In the genomic region with DNA sequence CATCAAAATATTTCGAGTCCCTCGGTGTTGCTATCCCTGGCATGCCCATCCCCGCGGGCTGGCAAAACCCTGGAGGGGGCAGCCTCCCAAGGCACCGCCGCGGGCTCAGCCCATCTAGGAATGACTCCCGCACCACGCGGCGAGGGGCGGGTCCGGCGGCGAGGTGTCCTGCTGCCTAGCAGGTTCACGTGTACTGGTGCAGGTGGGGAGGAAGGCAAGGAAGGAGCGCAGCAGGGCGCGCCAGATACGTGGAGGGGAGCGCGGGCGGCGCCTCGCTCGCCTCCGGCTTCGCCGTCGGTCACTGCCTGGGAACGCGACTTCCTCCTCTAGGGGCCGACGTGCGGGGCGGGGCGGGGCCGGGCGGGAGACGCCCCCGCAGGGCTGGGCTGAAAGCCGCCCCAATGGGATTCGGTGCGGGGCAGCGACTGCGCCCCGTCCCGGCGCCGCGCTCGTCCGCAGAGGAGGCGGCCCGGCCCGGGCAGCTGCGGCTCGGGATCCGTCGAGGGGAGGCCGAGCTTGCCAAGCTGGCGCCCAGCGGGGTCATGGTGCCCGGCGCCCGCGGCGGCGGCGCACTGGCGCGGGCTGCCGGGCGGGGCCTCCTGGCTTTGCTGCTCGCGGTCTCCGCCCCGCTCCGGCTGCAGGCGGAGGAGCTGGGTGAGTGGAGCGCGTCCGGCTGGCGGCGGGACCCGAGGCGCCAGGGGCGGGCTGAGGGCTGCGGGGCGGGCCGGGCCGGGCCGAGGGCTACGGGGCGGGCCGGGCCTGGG, we compare ENCODE assay signal across 8 cellular contexts. TPM values are rescaled to one million over a fixed set of nuclear protein-coding genes. Genes with fewer than 3 reads are reported as not detected.
DNase-seq lines count a peak whose midpoint lies in the region; ATAC-seq, FAIRE-seq and TF ChIP-seq lines count a peak whose summit lies in the region.

A gene (plus strand): TSS at position 435 of the 764 bp plus-strand sequence. CDS start 108 bp downstream, at position 543.

- POLR2A ChIA-PET in WTC11 (lab: Charles Lee): interaction anchor here (1.1 kb wide), 1 partner anchor 60 kb away, joined by 3 read pairs; no protein-coding TSS in a partner anchor

- H3K27me3 Mint-ChIP-seq in WTC11 (ENCODE audit: low read depth) (peaks cover 24% of the 10 kb centered on the region), chondrocyte (ENCODE audit: low read depth) (no peaks in the 10 kb centered on the region)

- H3K4me3 ChIP-seq in kidney (ENCODE audit: low read length in 2 of 2): peak within 1 kb of the TSS; percentile 61 to 66

- H3K9ac ChIP-seq in kidney (ENCODE audit: low read length in 2 of 2): peak within 1 kb of the TSS; percentile 42 to 88

- H3K36me3 Mint-ChIP-seq in WTC11: peaks cover 12% of the 10 kb centered on the region
- peaks cover 5% of the 10 kb centered on the region for H3K36me3 Mint-ChIP-seq in chondrocyte (ENCODE audit: low read depth)

- CTCF ChIA-PET in WTC11 (lab: Charles Lee): interaction anchor here (0.9 to 2.2 kb wide), 9 partner anchors 30 to 358 kb away, joined by 3 to 11 read pairs (median 4); no protein-coding TSS in a partner anchor

- H3K9me3 Mint-ChIP-seq in WTC11 (peaks cover 12% of the 10 kb centered on the region), chondrocyte (ENCODE audit: low read depth) (no peaks in the 10 kb centered on the region)

- DNase-seq in NCI-H187 (lab: John Stamatoyannopoulos, UW): peak; percentile 12 to 24
- no peak for DNase-seq in NCI-H187 treated with DMSO at 0.1 percent for 48 hours (lab: John Stamatoyannopoulos, UW)
- peak; percentile 62 for DNase-seq in NCI-H2171 (lab: John Stamatoyannopoulos, UW)
- peak; percentile 78 for DNase-seq in WTC11 (ENCODE audit: low spot score)
- peak; percentile 95 for DNase-seq in chondrocyte (ENCODE audit: low spot score)
- peak; percentile 94 for DNase-seq in kidney
- DNase-seq in stimulated activated CD4-positive, alpha-beta T cell treated with anti-CD3 and anti-CD28 coated beads, Interleukin-12 subunit alpha, Interleukin-12 subunit beta, amount 100 ng/mL, for 48 hours (ENCODE audit: low read depth in 2 of 3, low spot score in 1 of 3): peak in 2 of 3 donors; percentile 22 to 57

- FAIRE-seq in kidney (lab: Jason Lieb, UNC): no peak

- H3K4me1 ChIP-seq in kidney (ENCODE audit: control insufficient read depth in 1 of 2, insufficient read depth in 1 of 2, low read depth in 1 of 2, low read length in 2 of 2): peaks cover 0 to 10% of the 10 kb centered on the region in 2 donors

- no peak for TF ChIP-seq CTCF in WTC11 (IDR thresholded peaks at IDR 0.05)
- TF ChIP-seq CTCF in chondrocyte (IDR thresholded peaks at IDR 0.05): peak; percentile 23
- no peak for TF ChIP-seq CTCF in kidney (IDR thresholded peaks at IDR 0.05; ENCODE audit: borderline replicate concordance, extremely low read depth, insufficient read depth)

- no peaks in the 10 kb centered on the region for H3K9me3 ChIP-seq in kidney (ENCODE audit: control insufficient read depth in 1 of 2, low read length in 2 of 2)

- H3K27ac ChIP-seq in kidney (ENCODE audit: low read depth in 2 of 2, low read length in 2 of 2): peak within 1 kb of the TSS; percentile 72 to 83

- intact Hi-C loops in kidney (cut with DNase I): no loop called here

- peak; percentile 74 for ATAC-seq in HG02852 (IDR thresholded peaks at IDR 0.05; ENCODE audit: unreplicated experiment)
- ATAC-seq in WTC11: peak; percentile 69

- H3K36me3 ChIP-seq in kidney (ENCODE audit: control insufficient read depth in 1 of 2, insufficient read depth in 2 of 2, low read length in 2 of 2): no peaks in the 10 kb centered on the region

- H3K4me1 Mint-ChIP-seq in WTC11 (peaks cover 48% of the 10 kb centered on the region), chondrocyte (ENCODE audit: low read depth) (peaks cover 37% of the 10 kb centered on the region)

- H3K27ac Mint-ChIP-seq in WTC11 (peak within 1 kb of the TSS; percentile 74), chondrocyte (ENCODE audit: unreplicated experiment) (peak within 1 kb of the TSS; percentile 86)

- peak within 1 kb of the TSS; percentile 87 for H3K4me3 Mint-ChIP-seq in WTC11
- peak within 1 kb of the TSS; percentile 88 for H3K4me3 Mint-ChIP-seq in chondrocyte (ENCODE audit: unreplicated experiment)

TF ChIP-seq in WTC11, 78 proteins besides CTCF, POLR2A, EP300 and RAD21 (continues in another document):
- TF ChIP-seq, protein P1, sequence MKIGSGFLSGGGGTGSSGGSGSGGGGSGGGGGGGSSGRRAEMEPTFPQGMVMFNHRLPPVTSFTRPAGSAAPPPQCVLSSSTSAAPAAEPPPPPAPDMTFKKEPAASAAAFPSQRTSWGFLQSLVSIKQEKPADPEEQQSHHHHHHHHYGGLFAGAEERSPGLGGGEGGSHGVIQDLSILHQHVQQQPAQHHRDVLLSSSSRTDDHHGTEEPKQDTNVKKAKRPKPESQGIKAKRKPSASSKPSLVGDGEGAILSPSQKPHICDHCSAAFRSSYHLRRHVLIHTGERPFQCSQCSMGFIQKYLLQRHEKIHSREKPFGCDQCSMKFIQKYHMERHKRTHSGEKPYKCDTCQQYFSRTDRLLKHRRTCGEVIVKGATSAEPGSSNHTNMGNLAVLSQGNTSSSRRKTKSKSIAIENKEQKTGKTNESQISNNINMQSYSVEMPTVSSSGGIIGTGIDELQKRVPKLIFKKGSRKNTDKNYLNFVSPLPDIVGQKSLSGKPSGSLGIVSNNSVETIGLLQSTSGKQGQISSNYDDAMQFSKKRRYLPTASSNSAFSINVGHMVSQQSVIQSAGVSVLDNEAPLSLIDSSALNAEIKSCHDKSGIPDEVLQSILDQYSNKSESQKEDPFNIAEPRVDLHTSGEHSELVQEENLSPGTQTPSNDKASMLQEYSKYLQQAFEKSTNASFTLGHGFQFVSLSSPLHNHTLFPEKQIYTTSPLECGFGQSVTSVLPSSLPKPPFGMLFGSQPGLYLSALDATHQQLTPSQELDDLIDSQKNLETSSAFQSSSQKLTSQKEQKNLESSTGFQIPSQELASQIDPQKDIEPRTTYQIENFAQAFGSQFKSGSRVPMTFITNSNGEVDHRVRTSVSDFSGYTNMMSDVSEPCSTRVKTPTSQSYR (CRISPR knock-in tag; IDR thresholded peaks at IDR 0.05): 0 out of 2 replicates have a peak, but pooled peaks have one; percentile 27
- peak; percentile 79 for TF ChIP-seq FOXP1 (CRISPR knock-in tag; IDR thresholded peaks at IDR 0.05; ENCODE audit: borderline replicate concordance)
- TF ChIP-seq, protein P2, sequence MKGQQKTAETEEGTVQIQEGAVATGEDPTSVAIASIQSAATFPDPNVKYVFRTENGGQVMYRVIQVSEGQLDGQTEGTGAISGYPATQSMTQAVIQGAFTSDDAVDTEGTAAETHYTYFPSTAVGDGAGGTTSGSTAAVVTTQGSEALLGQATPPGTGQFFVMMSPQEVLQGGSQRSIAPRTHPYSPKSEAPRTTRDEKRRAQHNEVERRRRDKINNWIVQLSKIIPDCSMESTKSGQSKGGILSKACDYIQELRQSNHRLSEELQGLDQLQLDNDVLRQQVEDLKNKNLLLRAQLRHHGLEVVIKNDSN (CRISPR knock-in tag; IDR thresholded peaks at IDR 0.05): peak; percentile 31; the same call in 1 of the 2 replicates
- 0 out of 2 replicates have a peak, but pooled peaks have one; percentile 23 for TF ChIP-seq IRF2 (CRISPR knock-in tag; IDR thresholded peaks at IDR 0.05; ENCODE audit: borderline replicate concordance, low read depth)
- TF ChIP-seq, protein P3, sequence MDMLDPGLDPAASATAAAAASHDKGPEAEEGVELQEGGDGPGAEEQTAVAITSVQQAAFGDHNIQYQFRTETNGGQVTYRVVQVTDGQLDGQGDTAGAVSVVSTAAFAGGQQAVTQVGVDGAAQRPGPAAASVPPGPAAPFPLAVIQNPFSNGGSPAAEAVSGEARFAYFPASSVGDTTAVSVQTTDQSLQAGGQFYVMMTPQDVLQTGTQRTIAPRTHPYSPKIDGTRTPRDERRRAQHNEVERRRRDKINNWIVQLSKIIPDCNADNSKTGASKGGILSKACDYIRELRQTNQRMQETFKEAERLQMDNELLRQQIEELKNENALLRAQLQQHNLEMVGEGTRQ (CRISPR knock-in tag; IDR thresholded peaks at IDR 0.05): peak; percentile 2; the same call in 1 of the 2 replicates
- TF ChIP-seq, protein P4, sequence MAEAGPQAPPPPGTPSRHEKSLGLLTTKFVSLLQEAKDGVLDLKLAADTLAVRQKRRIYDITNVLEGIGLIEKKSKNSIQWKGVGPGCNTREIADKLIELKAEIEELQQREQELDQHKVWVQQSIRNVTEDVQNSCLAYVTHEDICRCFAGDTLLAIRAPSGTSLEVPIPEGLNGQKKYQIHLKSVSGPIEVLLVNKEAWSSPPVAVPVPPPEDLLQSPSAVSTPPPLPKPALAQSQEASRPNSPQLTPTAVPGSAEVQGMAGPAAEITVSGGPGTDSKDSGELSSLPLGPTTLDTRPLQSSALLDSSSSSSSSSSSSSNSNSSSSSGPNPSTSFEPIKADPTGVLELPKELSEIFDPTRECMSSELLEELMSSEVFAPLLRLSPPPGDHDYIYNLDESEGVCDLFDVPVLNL (CRISPR knock-in tag; IDR thresholded peaks at IDR 0.05; ENCODE audit: borderline replicate concordance, low read depth): no peak
- TF ChIP-seq SP1 (CRISPR knock-in tag; conservative IDR thresholded peaks at IDR 0.05): peak; percentile 72
- no peak for TF ChIP-seq RELA (CRISPR knock-in tag; IDR thresholded peaks at IDR 0.05; ENCODE audit: borderline replicate concordance)
- TF ChIP-seq ZNF396 (CRISPR knock-in tag; IDR thresholded peaks at IDR 0.05; ENCODE audit: borderline replicate concordance): no peak
- TF ChIP-seq, protein P5, sequence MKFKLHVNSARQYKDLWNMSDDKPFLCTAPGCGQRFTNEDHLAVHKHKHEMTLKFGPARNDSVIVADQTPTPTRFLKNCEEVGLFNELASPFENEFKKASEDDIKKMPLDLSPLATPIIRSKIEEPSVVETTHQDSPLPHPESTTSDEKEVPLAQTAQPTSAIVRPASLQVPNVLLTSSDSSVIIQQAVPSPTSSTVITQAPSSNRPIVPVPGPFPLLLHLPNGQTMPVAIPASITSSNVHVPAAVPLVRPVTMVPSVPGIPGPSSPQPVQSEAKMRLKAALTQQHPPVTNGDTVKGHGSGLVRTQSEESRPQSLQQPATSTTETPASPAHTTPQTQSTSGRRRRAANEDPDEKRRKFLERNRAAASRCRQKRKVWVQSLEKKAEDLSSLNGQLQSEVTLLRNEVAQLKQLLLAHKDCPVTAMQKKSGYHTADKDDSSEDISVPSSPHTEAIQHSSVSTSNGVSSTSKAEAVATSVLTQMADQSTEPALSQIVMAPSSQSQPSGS (CRISPR knock-in tag; IDR thresholded peaks at IDR 0.05; ENCODE audit: borderline replicate concordance, low read depth): no peak
- TF ChIP-seq NFE2L1 (CRISPR knock-in tag; IDR thresholded peaks at IDR 0.05): 0 out of 2 replicates have a peak, but pooled peaks have one; percentile 60
- TF ChIP-seq NFYB (CRISPR knock-in tag; conservative IDR thresholded peaks at IDR 0.05; ENCODE audit: low read depth): 0 out of 2 replicates have a peak, but pooled peaks have one; percentile 29
- TF ChIP-seq ZNF232 (CRISPR knock-in tag; IDR thresholded peaks at IDR 0.05): peak; percentile 81; the same call in 1 of the 2 replicates
- peak; percentile 48 for TF ChIP-seq FOXK1 (CRISPR knock-in tag; IDR thresholded peaks at IDR 0.05)

RNA-seq across cellular contexts. Expression of the gene that starts here (rescaled TPM):
- total RNA-seq in WTC11 (2021): 9.6 to 11.2 TPM (median 10.6 TPM) in 3 replicates
- total RNA-seq in chondrocyte: 32.2 to 39.3 TPM (median 33.3 TPM) in 3 replicates
- 9.6 TPM for total RNA-seq in kidney
- 4.1 TPM for polyA plus RNA-seq in kidney (ENCODE audit: insufficient read depth, low read depth, low replicate concordance)
